ENCODE assay signal across 21 cellular contexts in genomic region chr6:134719850-134720249, GRCh38.
A peak's percentile ranks its signal among the peaks of the same experiment; 100 is the strongest.
DNase-seq lines count a peak whose midpoint lies in the region; ATAC-seq and TF ChIP-seq lines count a peak whose summit lies in the region.
"Had no signal": no experiment of that assay in that cellular context is flagged by ENCODE, and none has a peak within 500 bp of the region (broad histone marks: within the 10 kb centered on the region; RNA-seq: fewer than 3 reads in every experiment).

No MANE protein-coding gene starts in this region.

- DNase-seq in Right ventricle myocardium inferior (ENCODE audit: missing footprints), result no peak
- no peak for DNase-seq in right atrium auricular region (ENCODE audit: low spot score)
- DNase-seq in fibroblast of the aortic adventitia (ENCODE audit: low read depth), result peak; percentile 28
- no peak for DNase-seq in uterus
- DNase-seq in RKO (ENCODE audit: low spot score), result no peak
- DNase-seq in NCI-H187 (lab: John Stamatoyannopoulos, UW), result no peak
- DNase-seq: 8988T; activated CD4-positive, alpha-beta T cell treated with anti-CD3 and anti-CD28 coated beads for 48 hours; central memory CD4-positive, alpha-beta T cell; gastrocnemius medialis; HFFc6; NCI-H2029; NCI-H524 treated with DMSO at 0.1 percent for 48 hours; SIG-M5; stimulated activated CD4-positive, alpha-beta T cell treated with anti-CD3 and anti-CD28 coated beads, Interleukin-4, amount 100 ng/mL, for 24 hours; stimulated activated CD8-positive, alpha-beta memory T cell treated with anti-CD3 and anti-CD28 coated beads, Interleukin-4, amount 100 ng/mL, for 48 hours had no signal

- TF ChIP-seq CTCF in right atrium auricular region (IDR thresholded peaks at IDR 0.05), result no peak
- TF ChIP-seq CTCF in fibroblast of the aortic adventitia (IDR thresholded peaks at IDR 0.05; ENCODE audit: insufficient read depth, low read length), result no peak
- TF ChIP-seq CTCF in nephron (IDR thresholded peaks at IDR 0.05; ENCODE audit: unreplicated experiment in 3 of 3), result no peak
- no peak for TF ChIP-seq CTCF in uterus (IDR thresholded peaks at IDR 0.05)

- peak overlapping the region; percentile 77 to 97 (median 96) for H3K27ac Mint-ChIP-seq in nephron
- H3K27ac Mint-ChIP-seq in stimulated activated memory B cell treated with anti-CD40 and anti-IgM and Interleukin-4, amounts not matched to agents 10 μg/mL and 1 μg/mL and 100 μg/mL, for 72 hours, result no peak overlapping the region
- H3K27ac Mint-ChIP-seq: activated naive CD8-positive, alpha-beta T cell; HFFc6; memory B cell had no signal

- H3K36me3 Mint-ChIP-seq in nephron (ENCODE audit: low read depth), result no peaks in the 10 kb centered on the region
- H3K36me3 Mint-ChIP-seq in stimulated activated memory B cell treated with anti-CD40 and anti-IgM and Interleukin-4, amounts not matched to agents 10 μg/mL and 1 μg/mL and 100 μg/mL, for 72 hours, result no peaks in the 10 kb centered on the region
- H3K36me3 Mint-ChIP-seq: memory B cell, type B pancreatic cell had no signal

- no peaks in the 10 kb centered on the region for H3K27me3 Mint-ChIP-seq in nephron (ENCODE audit: low read depth)
- no peaks in the 10 kb centered on the region for H3K27me3 Mint-ChIP-seq in stimulated activated memory B cell treated with anti-CD40 and anti-IgM and Interleukin-4, amounts not matched to agents 10 μg/mL and 1 μg/mL and 100 μg/mL, for 72 hours
- H3K27me3 Mint-ChIP-seq: activated naive CD8-positive, alpha-beta T cell; memory B cell; type B pancreatic cell had no signal

- peak; percentile 65 for ATAC-seq in Right ventricle myocardium inferior
- no peak for ATAC-seq in stimulated activated memory B cell treated with anti-CD40 and anti-IgM and Interleukin-4, amounts not matched to agents 10 μg/mL and 1 μg/mL and 100 μg/mL, for 72 hours

- H3K36me3 ChIP-seq in right atrium auricular region, result no peaks in the 10 kb centered on the region
- no peaks in the 10 kb centered on the region for H3K36me3 ChIP-seq in uterus
- H3K36me3 ChIP-seq: gastrocnemius medialis had no signal

- intact Hi-C loops in Right ventricle myocardium inferior (cut with DNase I), result loop anchor here (5.0 kb wide), 2 partner anchors 203 to 543 kb away; no protein-coding TSS in a partner anchor
- intact Hi-C loops in uterus (cut with DNase I; ENCODE audit: low total_unique reads), result no loop called here

- no peak for TF ChIP-seq POLR2A in uterus (IDR thresholded peaks at IDR 0.05)

- no peak overlapping the region for H3K4me3 ChIP-seq in right atrium auricular region
- no peak overlapping the region for H3K4me3 ChIP-seq in fibroblast of the aortic adventitia (ENCODE audit: low read depth, low read length)
- no peak overlapping the region for H3K4me3 ChIP-seq in uterus
- H3K4me3 ChIP-seq: gastrocnemius medialis had no signal

- H3K27ac ChIP-seq in right atrium auricular region (peak overlapping the region in 1 of 2 donors; percentile 54), uterus (peak overlapping the region; percentile 50 to 55)

- H3K9me3 ChIP-seq in right atrium auricular region (no peaks in the 10 kb centered on the region), uterus (no peaks in the 10 kb centered on the region)
- H3K9me3 ChIP-seq: gastrocnemius medialis had no signal

- no peaks in the 10 kb centered on the region for H3K9me3 Mint-ChIP-seq in nephron
- no peaks in the 10 kb centered on the region for H3K9me3 Mint-ChIP-seq in stimulated activated memory B cell treated with anti-CD40 and anti-IgM and Interleukin-4, amounts not matched to agents 10 μg/mL and 1 μg/mL and 100 μg/mL, for 72 hours
- H3K9me3 Mint-ChIP-seq: HFFc6, memory B cell, type B pancreatic cell had no signal

- peaks cover 41% of the 10 kb centered on the region for H3K4me1 Mint-ChIP-seq in nephron
- H3K4me1 Mint-ChIP-seq in stimulated activated memory B cell treated with anti-CD40 and anti-IgM and Interleukin-4, amounts not matched to agents 10 μg/mL and 1 μg/mL and 100 μg/mL, for 72 hours, result no peaks in the 10 kb centered on the region
- H3K4me1 Mint-ChIP-seq: memory B cell had no signal

- peaks cover 0 to 37% of the 10 kb centered on the region in 2 donors for H3K4me1 ChIP-seq in right atrium auricular region
- H3K4me1 ChIP-seq in uterus, result peaks cover 0 to 12% of the 10 kb centered on the region in 2 donors

- no peaks in the 10 kb centered on the region for H3K27me3 ChIP-seq in right atrium auricular region
- no peaks in the 10 kb centered on the region for H3K27me3 ChIP-seq in uterus
- H3K27me3 ChIP-seq: gastrocnemius medialis had no signal

- no peak overlapping the region for H3K4me3 Mint-ChIP-seq in nephron
- no peak overlapping the region for H3K4me3 Mint-ChIP-seq in stimulated activated memory B cell treated with anti-CD40 and anti-IgM and Interleukin-4, amounts not matched to agents 10 μg/mL and 1 μg/mL and 100 μg/mL, for 72 hours
- H3K4me3 Mint-ChIP-seq: activated naive CD8-positive, alpha-beta T cell; HFFc6; memory B cell; type B pancreatic cell had no signal
